ENCODE assay signal across 8 cellular contexts in the genomic region with DNA sequence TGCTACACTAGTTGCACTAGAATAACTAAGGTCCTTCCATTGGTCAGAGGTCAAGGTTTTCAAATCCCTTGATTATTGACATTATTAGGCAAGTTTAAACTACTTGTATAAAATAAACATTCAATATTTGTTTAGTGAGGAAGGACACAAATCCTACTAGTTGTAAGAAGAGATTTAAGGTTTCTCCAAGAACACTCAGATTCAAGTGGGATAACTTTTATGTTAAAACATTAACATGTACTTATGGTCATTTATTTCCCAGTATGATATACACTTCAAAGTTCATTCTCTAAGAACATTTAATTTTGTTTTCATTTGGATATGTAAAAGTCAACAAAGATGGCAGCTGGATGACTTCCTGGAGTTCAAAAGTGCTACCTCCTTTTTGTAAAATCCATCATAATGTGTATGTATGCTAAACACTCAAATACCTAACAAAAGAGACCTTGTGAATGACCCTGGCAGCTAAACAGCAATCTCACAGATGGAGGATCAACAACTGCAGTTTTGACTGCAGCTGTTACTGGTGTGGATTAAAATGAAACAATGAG. TPM values are rescaled to one million over a fixed set of nuclear protein-coding genes. Genes with fewer than 3 reads are reported as not detected.
A peak's percentile ranks its signal among the peaks of the same experiment; 100 is the strongest.
DNase-seq lines count a peak whose midpoint lies in the region; ATAC-seq lines count a peak whose summit lies in the region.

No MANE protein-coding gene starts in this region.

- H3K4me1 ChIP-seq in ACC112 (ENCODE audit: control insufficient read depth, insufficient read depth, low read length, unreplicated experiment) (peaks cover 16% of the 10 kb centered on the region), HUES64 (ENCODE audit: insufficient read depth, low read length) (peaks cover 12% of the 10 kb centered on the region), mesodermal cell (ENCODE audit: control insufficient read depth, insufficient read depth, low read length, poor library complexity, severe bottlenecking) (peaks cover 8% of the 10 kb centered on the region)

- H3K36me3 ChIP-seq in ACC112 (ENCODE audit: insufficient read depth, low read length) (no peaks in the 10 kb centered on the region; the same call in none of the 2 replicates), HUES64 (ENCODE audit: insufficient read depth, low read length) (peaks cover 7% of the 10 kb centered on the region), mesodermal cell (ENCODE audit: control insufficient read depth, insufficient read depth, low read length) (peaks cover 26% of the 10 kb centered on the region)

- no peak for ATAC-seq in GM21423 (IDR thresholded peaks at IDR 0.05; ENCODE audit: unreplicated experiment)
- no peak for ATAC-seq in HG03280 (IDR thresholded peaks at IDR 0.05; ENCODE audit: unreplicated experiment)
- ATAC-seq in GM18498 (IDR thresholded peaks at IDR 0.05; ENCODE audit: unreplicated experiment) = no peak
- ATAC-seq in GM21515 (IDR thresholded peaks at IDR 0.05; ENCODE audit: unreplicated experiment) = no peak

- H3K4me3 ChIP-seq in ACC112 (ENCODE audit: low read depth, low read length) (peak overlapping the region; percentile 88), HUES64 (ENCODE audit: low read length) (peak overlapping the region; percentile 86), mesodermal cell (ENCODE audit: extremely low read depth, insufficient read depth, low read length, poor library complexity, severe bottlenecking) (peak overlapping the region; percentile 96)

- peak overlapping the region; percentile 88 for H3K27ac ChIP-seq in ACC112 (ENCODE audit: low read depth, low read length)
- no peak overlapping the region for H3K27ac ChIP-seq in HUES64 (ENCODE audit: low read depth, low read length)
- H3K27ac ChIP-seq in mesodermal cell (ENCODE audit: low read depth, low read length, severe bottlenecking) = no peak overlapping the region

- peak; percentile 18 for DNase-seq in astrocyte of the hippocampus (ENCODE audit: low read depth, low spot score)

- H3K79me2 ChIP-seq in ACC112 (ENCODE audit: control insufficient read depth, insufficient read depth, low read length, unreplicated experiment) = peaks cover 48% of the 10 kb centered on the region

- H2AFZ ChIP-seq in ACC112 (ENCODE audit: low read length, unreplicated experiment) = peak overlapping the region; percentile 76

- H3K27me3 ChIP-seq in ACC112 (ENCODE audit: insufficient read depth, low read length) (no peaks in the 10 kb centered on the region), HUES64 (ENCODE audit: insufficient read depth, low read length) (no peaks in the 10 kb centered on the region)

- peak overlapping the region; percentile 88; the same call in 1 of the 2 replicates for H3K9ac ChIP-seq in HUES64 (ENCODE audit: low read depth, low read length)

- no peaks in the 10 kb centered on the region for H3K9me3 ChIP-seq in HUES64 (ENCODE audit: insufficient read depth, low read depth, low read length)
- H3K9me3 ChIP-seq in mesodermal cell (ENCODE audit: control insufficient read depth, low read length) = no peaks in the 10 kb centered on the region

RNA-seq across cellular contexts. Expression of a gene that starts 1.6 kb away (rescaled TPM):
- polyA plus RNA-seq in HUES64 (2013, experiment 1 of 2) = 61.8 TPM
- polyA plus RNA-seq in HUES64 (2013, experiment 2 of 2) = 87.6 TPM
- 105 TPM for polyA plus RNA-seq in mesodermal cell (2013, experiment 1 of 2)
- polyA plus RNA-seq in mesodermal cell (2013, experiment 2 of 2) = 131 TPM
